In the genomic region with DNA sequence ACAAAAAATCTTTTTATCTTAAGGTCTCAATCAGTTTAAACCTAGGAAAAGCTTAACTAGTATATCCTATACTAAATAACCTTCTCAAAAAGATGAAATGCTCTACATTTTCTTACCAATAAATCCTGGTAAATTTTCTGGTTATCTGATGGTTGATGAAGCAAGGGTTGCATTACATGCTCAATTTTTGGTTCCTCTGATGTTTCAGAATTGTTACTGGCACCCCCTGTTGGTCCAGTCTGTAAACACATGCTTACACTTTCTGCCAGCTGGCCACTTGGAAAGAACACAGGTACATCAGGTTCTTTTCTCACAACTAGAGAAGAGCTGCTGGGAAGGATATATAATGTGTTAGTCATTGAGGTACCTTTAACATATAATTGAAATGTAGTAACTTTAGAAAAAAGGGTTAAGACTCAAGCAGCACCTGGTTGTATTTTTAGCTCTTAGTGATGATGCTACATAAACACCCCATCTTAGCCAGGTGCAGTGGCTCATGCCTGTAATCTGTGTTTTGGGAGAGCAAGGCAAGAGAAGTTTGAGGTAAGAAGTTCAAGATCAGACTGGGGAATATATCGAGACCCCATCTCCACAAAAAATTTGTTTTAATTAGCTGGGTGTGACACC, we compare ENCODE assay signal across 8 cellular contexts. TPM values are rescaled to one million over a fixed set of nuclear protein-coding genes. Genes with fewer than 3 reads are reported as not detected.
A peak's percentile ranks its signal among the peaks of the same experiment; 100 is the strongest.
DNase-seq lines count a peak whose midpoint lies in the region; ATAC-seq and TF ChIP-seq lines count a peak whose summit lies in the region.

No MANE protein-coding gene starts in this region.

- H3K27me3 Mint-ChIP-seq in natural killer cell (ENCODE audit: low read depth in 2 of 2) (no peaks in the 10 kb centered on the region), chondrocyte (ENCODE audit: low read depth) (no peaks in the 10 kb centered on the region), memory B cell (no peaks in the 10 kb centered on the region)
- no peaks in the 10 kb centered on the region for H3K27me3 Mint-ChIP-seq in natural killer cell treated with Interleukin-12 subunit alpha and Interleukin-12 subunit beta and Interleukin-15 and Interleukin-18, amount 100 ng/mL, for 72 hours

- no peaks in the 10 kb centered on the region for H3K9me3 ChIP-seq in vagina

- no peaks in the 10 kb centered on the region for H3K27me3 ChIP-seq in vagina

- H3K9me3 Mint-ChIP-seq in natural killer cell, result no peaks in the 10 kb centered on the region
- H3K9me3 Mint-ChIP-seq in natural killer cell treated with Interleukin-12 subunit alpha and Interleukin-12 subunit beta and Interleukin-15 and Interleukin-18, amount 100 ng/mL, for 72 hours, result no peaks in the 10 kb centered on the region
- no peaks in the 10 kb centered on the region for H3K9me3 Mint-ChIP-seq in chondrocyte (ENCODE audit: low read depth)
- H3K9me3 Mint-ChIP-seq in memory B cell, result no peaks in the 10 kb centered on the region

- no peaks in the 10 kb centered on the region for H3K4me1 ChIP-seq in vagina

- H3K4me3 Mint-ChIP-seq in natural killer cell, result no peak overlapping the region
- H3K4me3 Mint-ChIP-seq in natural killer cell treated with Interleukin-12 subunit alpha and Interleukin-12 subunit beta and Interleukin-15 and Interleukin-18, amount 100 ng/mL, for 72 hours, result no peak overlapping the region
- H3K4me3 Mint-ChIP-seq in chondrocyte (ENCODE audit: unreplicated experiment), result no peak overlapping the region
- H3K4me3 Mint-ChIP-seq in memory B cell, result no peak overlapping the region

- TF ChIP-seq CTCF in natural killer cell (IDR thresholded peaks at IDR 0.05) (peak; percentile 61), chondrocyte (IDR thresholded peaks at IDR 0.05) (peak; percentile 83), vagina (IDR thresholded peaks at IDR 0.05) (peak in 2 of 3 experiments; percentile 26 to 41)

- no peak for TF ChIP-seq POLR2A in vagina (IDR thresholded peaks at IDR 0.05)

- no peaks in the 10 kb centered on the region for H3K36me3 ChIP-seq in vagina

- DNase-seq in natural killer cell, result no peak
- no peak for DNase-seq in natural killer cell treated with Interleukin-12 subunit alpha and Interleukin-12 subunit beta and Interleukin-15 and Interleukin-18, amount 100 ng/mL, for 72 hours (ENCODE audit: low spot score)
- peak; percentile 66 for DNase-seq in Jurkat, Clone E6-1 (ENCODE audit: low read depth, low spot score)
- peak; percentile 15 for DNase-seq in SW480 (ENCODE audit: low spot score)
- no peak for DNase-seq in chondrocyte (ENCODE audit: low spot score)
- peak; percentile 18 to 21 for DNase-seq in memory B cell (ENCODE audit: low spot score in 2 of 2)
- DNase-seq in vagina (ENCODE audit: extremely low spot score in 2 of 2), result no peak

- H3K36me3 Mint-ChIP-seq in natural killer cell (no peaks in the 10 kb centered on the region), chondrocyte (ENCODE audit: low read depth) (peaks cover 2% of the 10 kb centered on the region), memory B cell (no peaks in the 10 kb centered on the region)
- H3K36me3 Mint-ChIP-seq in natural killer cell treated with Interleukin-12 subunit alpha and Interleukin-12 subunit beta and Interleukin-15 and Interleukin-18, amount 100 ng/mL, for 72 hours, result peaks cover 3% of the 10 kb centered on the region

- no peaks in the 10 kb centered on the region for H3K4me1 Mint-ChIP-seq in natural killer cell
- H3K4me1 Mint-ChIP-seq in natural killer cell treated with Interleukin-12 subunit alpha and Interleukin-12 subunit beta and Interleukin-15 and Interleukin-18, amount 100 ng/mL, for 72 hours (ENCODE audit: low read depth in 2 of 2), result no peaks in the 10 kb centered on the region
- H3K4me1 Mint-ChIP-seq in chondrocyte (ENCODE audit: low read depth), result peaks cover 4% of the 10 kb centered on the region
- no peaks in the 10 kb centered on the region for H3K4me1 Mint-ChIP-seq in memory B cell

- no peak overlapping the region for H3K4me3 ChIP-seq in Jurkat, Clone E6-1 (ENCODE audit: low read length)
- H3K4me3 ChIP-seq in vagina, result no peak overlapping the region

- intact Hi-C loops in natural killer cell (cut with micrococcal nuclease) (no loop called here), vagina (cut with DNase I) (no loop called here)

- H3K27ac ChIP-seq in vagina, result no peak overlapping the region

- ATAC-seq in natural killer cell (peak in 2 of 3 donors; percentile 54 to 64), memory B cell (ENCODE audit: low read depth) (peak; percentile 41), HG03025 (IDR thresholded peaks at IDR 0.05; ENCODE audit: low FRiP score, unreplicated experiment) (no peak)
- ATAC-seq in natural killer cell treated with Interleukin-12 subunit alpha and Interleukin-12 subunit beta and Interleukin-15 and Interleukin-18, amount 100 ng/mL, for 72 hours, result no peak

- H3K27ac Mint-ChIP-seq in natural killer cell (no peak overlapping the region), chondrocyte (ENCODE audit: unreplicated experiment) (no peak overlapping the region), memory B cell (no peak overlapping the region)
- H3K27ac Mint-ChIP-seq in natural killer cell treated with Interleukin-12 subunit alpha and Interleukin-12 subunit beta and Interleukin-15 and Interleukin-18, amount 100 ng/mL, for 72 hours, result no peak overlapping the region

RNA-seq across cellular contexts. Expression of a gene that starts 30.9 kb away (rescaled TPM):
- total RNA-seq in natural killer cell, result 1 to 10 TPM in 2 of 3 donors, under 1 TPM in 1; 0.91 to 6.7 (median 3.5) TPM
- total RNA-seq in natural killer cell treated with Interleukin-12 subunit alpha and Interleukin-12 subunit beta and Interleukin-15 and Interleukin-18, amount 100 ng/mL, for 72 hours, result 1 to 10 TPM in 1 of 2 donors, not detected in 1; 1.7 TPM
- 149 TPM for polyA plus RNA-seq in Jurkat, Clone E6-1 (2012; ENCODE audit: insufficient read depth, insufficient read length)
- total RNA-seq in chondrocyte, result 0.10 TPM in 2 of 3 replicates, not detected in the other
- total RNA-seq in vagina, result 7.1 TPM

RNA-seq across cellular contexts. Expression of a gene that starts 51.0 kb away (rescaled TPM):
- 1 to 10 TPM; 2.1 to 2.9 (median 2.4) TPM for total RNA-seq in natural killer cell
- 10 to 100 TPM; 17.6 to 42.7 TPM for total RNA-seq in natural killer cell treated with Interleukin-12 subunit alpha and Interleukin-12 subunit beta and Interleukin-15 and Interleukin-18, amount 100 ng/mL, for 72 hours
- polyA plus RNA-seq in Jurkat, Clone E6-1 (2012; ENCODE audit: insufficient read depth, insufficient read length), result 25.8 TPM
- total RNA-seq in chondrocyte, result 5.0 to 6.9 TPM (median 5.2 TPM) in 3 replicates
- total RNA-seq in vagina, result 3.9 TPM

Comparison
In these comparisons a context has a peak if more than half of its experiments do, and no peak if none do; other contexts are left out.
1. ATAC-seq: peak in natural killer cell (2 of 3) and memory B cell (single experiment); none in natural killer cell treated with Interleukin-12 subunit alpha and Interleukin-12 subunit beta and Interleukin-15 and Interleukin-18, amount 100 ng/mL, for 72 hours (0 of 2) and HG03025 (single experiment).
2. DNase-seq: peak in Jurkat, Clone E6-1 (single experiment), SW480 (single experiment) and memory B cell (2 of 2); none in natural killer cell (single experiment), natural killer cell treated with Interleukin-12 subunit alpha and Interleukin-12 subunit beta and Interleukin-15 and Interleukin-18, amount 100 ng/mL, for 72 hours (single experiment), chondrocyte (single experiment) and vagina (0 of 2).
3. Peak in every context shown above with its lines, with median percentiles within 50 percentile points of each other: CTCF ChIP-seq.